In genomic region chr15:25224396-25224795, GRCh38 we compare ENCODE assay signal across 27 cellular contexts.
"Had no signal": no experiment of that assay in that cellular context is flagged by ENCODE, and none has a peak within 500 bp of the region (broad histone marks: within the 10 kb centered on the region; RNA-seq: fewer than 3 reads in every experiment).

No MANE protein-coding gene starts in this region.

- FAIRE-seq: urothelium cell line had no signal

- DNase-seq: stimulated activated CD4-positive, alpha-beta T cell treated with anti-CD3 and anti-CD28 coated beads, Interleukin-2, amount 100 ng/mL, for 48 hours; stimulated activated CD4-positive, alpha-beta T cell treated with anti-CD3 and anti-CD28 coated beads, Interleukin-4, amount 100 ng/mL, for 1 hour; stimulated activated CD4-positive, alpha-beta T cell treated with anti-CD3 and anti-CD28 coated beads, Interleukin-4, amount 100 ng/mL, for 24 hours; stimulated activated CD4-positive, alpha-beta T cell treated with anti-CD3 and anti-CD28 coated beads, Interleukin-4, amount 100 ng/mL, for 4 hours; stimulated activated CD8-positive, alpha-beta memory T cell treated with anti-CD3 and anti-CD28 coated beads, Interleukin-4, amount 100 ng/mL, for 48 hours; stimulated activated naive B cell treated with anti-CD40 and anti-IgM and Interleukin-4, amounts not matched to agents 10 μg/mL and 1 μg/mL and 100 μg/mL, for 72 hours; stimulated activated naive CD4-positive, alpha-beta T cell; stimulated activated naive CD4-positive, alpha-beta T cell treated with Interleukin-2 at 50 U/mL for 16 hours; stimulated activated naive CD8-positive, alpha-beta T cell treated with anti-CD3 and anti-CD28 coated beads, Interleukin-15, amount 100 ng/mL, for 72 hours; stimulated activated naive CD8-positive, alpha-beta T cell treated with anti-CD3 and anti-CD28 coated beads, Interleukin-15, Interleukin-2, amounts not matched to agents 100 U/mL and 50 U/mL, for 24 hours; stomach; substantia nigra; testis; thyroid gland; tibial artery; transverse colon; trophoblast cell; upper lobe of left lung; upper lobe of right lung; uterus had no signal

- H3K4me1 ChIP-seq: stomach, suprapubic skin, testis, thyroid gland, tibial artery, tibial nerve, transverse colon, upper lobe of left lung, upper lobe of right lung, uterus, vagina had no signal

- H3K27me3 ChIP-seq: stomach, suprapubic skin, testis, thyroid gland, tibial artery, tibial nerve, transverse colon, upper lobe of left lung, upper lobe of right lung, uterus, vagina had no signal

- H3K27ac ChIP-seq: stomach, suprapubic skin, testis, thoracic aorta, thyroid gland, tibial artery, tibial nerve, transverse colon, upper lobe of left lung, upper lobe of right lung, uterus, vagina had no signal

- H3K36me3 ChIP-seq: stomach, suprapubic skin, thoracic aorta, thyroid gland, tibial artery, tibial nerve, transverse colon, upper lobe of left lung, upper lobe of right lung, uterus, vagina had no signal

- H3K9me3 ChIP-seq: testis, thoracic aorta, thyroid gland, upper lobe of right lung, uterus, vagina had no signal

- H3K4me3 ChIP-seq: stomach, suprapubic skin, testis, thoracic aorta, thyroid gland, tibial artery, tibial nerve, transverse colon, upper lobe of left lung, upper lobe of right lung, uterus, vagina had no signal

- ATAC-seq: stimulated activated effector memory CD8-positive, alpha-beta T cell treated with anti-CD3 and anti-CD28 coated beads, Interleukin-12 subunit alpha, Interleukin-12 subunit beta, amount 100 ng/mL, for 72 hours; stimulated activated memory B cell treated with anti-CD40 and anti-IgM and Interleukin-4, amounts not matched to agents 10 μg/mL and 1 μg/mL and 100 μg/mL, for 72 hours; stimulated activated naive B cell treated with anti-CD40 and anti-IgM and Interleukin-4, amounts not matched to agents 10 μg/mL and 1 μg/mL and 100 μg/mL, for 72 hours; stimulated activated naive CD8-positive, alpha-beta T cell treated with anti-CD3 and anti-CD28 coated beads, Interleukin-15, amount 100 ng/mL, for 72 hours; stimulated activated naive CD8-positive, alpha-beta T cell treated with anti-CD3 and anti-CD28 coated beads, Interleukin-15, Interleukin-2, amounts not matched to agents 100 U/mL and 50 U/mL, for 24 hours; upper lobe of right lung had no signal
